Comparison of ENCODE assay signal across 18 cellular contexts in the genomic region with DNA sequence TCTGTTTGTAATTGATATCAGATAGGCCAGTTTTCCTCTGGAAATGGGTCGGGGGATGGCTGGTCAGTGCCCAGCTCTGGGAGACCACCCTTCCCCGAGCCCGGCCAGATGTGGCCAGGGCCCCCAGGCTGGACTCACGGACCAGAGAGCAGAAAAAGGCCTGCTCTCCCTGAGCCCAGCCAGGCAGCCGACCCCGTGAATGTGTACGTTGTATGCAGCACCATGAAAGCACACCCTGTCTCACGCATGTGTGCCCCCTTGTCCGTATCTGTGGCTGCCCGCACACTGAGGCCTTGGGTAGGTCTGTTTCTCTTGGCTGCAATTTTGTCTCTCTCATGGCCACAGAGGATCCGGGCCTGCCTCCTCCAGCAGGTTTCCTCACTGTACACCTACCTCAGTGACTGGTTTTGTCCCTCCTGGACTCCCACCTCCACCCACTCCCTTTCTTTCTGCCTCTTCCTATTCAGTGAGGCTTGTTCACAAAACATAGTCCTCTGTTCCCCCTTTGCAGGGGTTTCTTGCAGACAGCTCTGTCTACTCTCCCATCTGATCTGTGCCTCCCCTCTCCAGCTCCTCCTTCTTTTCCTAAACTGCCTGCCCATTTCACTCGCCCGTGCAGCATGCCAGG. TPM values are rescaled to one million over a fixed set of nuclear protein-coding genes. Genes with fewer than 3 reads are reported as not detected.
DNase-seq lines count a peak whose midpoint lies in the region; ATAC-seq, FAIRE-seq and TF ChIP-seq lines count a peak whose summit lies in the region.
"Had no signal": no experiment of that assay in that cellular context is flagged by ENCODE, and none has a peak within 500 bp of the region (broad histone marks: within the 10 kb centered on the region; RNA-seq: fewer than 3 reads in every experiment).

No MANE protein-coding gene starts in this region.

- H3K36me3 ChIP-seq in keratinocyte (ENCODE audit: control insufficient read depth in 2 of 2, extremely low read depth in 1 of 2, insufficient read depth in 2 of 2, low read length in 2 of 2): no peaks in the 10 kb centered on the region
- H3K36me3 ChIP-seq: ascending aorta, ovary had no signal

- H3K9me3 ChIP-seq in keratinocyte (ENCODE audit: control insufficient read depth, low read depth, low read length): no peaks in the 10 kb centered on the region
- H3K9me3 ChIP-seq: A549, ascending aorta, ovary had no signal

- H3K4me1 ChIP-seq in keratinocyte (ENCODE audit: control insufficient read depth, extremely low read depth, insufficient read depth, low read length): peaks cover 32% of the 10 kb centered on the region

- no peaks in the 10 kb centered on the region for H4K20me1 ChIP-seq in keratinocyte (ENCODE audit: control insufficient read depth, extremely low read depth, insufficient read depth, low read length)

- no peak overlapping the region for H3K4me3 ChIP-seq in keratinocyte (ENCODE audit: control insufficient read depth in 2 of 3, extremely low read depth in 1 of 3, insufficient read depth in 2 of 3, low read depth in 1 of 3, low read length in 3 of 3)
- H3K4me3 ChIP-seq: A549, ascending aorta, ovary had no signal

- peak overlapping the region; percentile 11 for H3K27ac Mint-ChIP-seq in activated T-cell treated with anti-CD3 and anti-CD28 coated beads, Interleukin-2, amount 50 U/mL, for 24 hours
- peak overlapping the region; percentile 82 to 96 (median 91) for H3K27ac Mint-ChIP-seq in brain
- H3K27ac Mint-ChIP-seq: stimulated activated naive B cell treated with anti-CD40 and anti-IgM and Interleukin-4, amounts not matched to agents 10 μg/mL and 1 μg/mL and 100 μg/mL, for 72 hours; T-cell had no signal

- TF ChIP-seq CTCF in brain (conservative IDR thresholded peaks at IDR 0.05) (no peak), keratinocyte (optimal IDR thresholded peaks at IDR 0.05 in 1 of 3, IDR thresholded peaks at IDR 0.05 in 1 of 3, conservative IDR thresholded peaks at IDR 0.05 in 1 of 3; ENCODE audit: extremely low read depth in 1 of 3, insufficient read depth in 2 of 3, low read length in 3 of 3) (no peak)

- no peak overlapping the region for H3K4me3 Mint-ChIP-seq in activated T-cell treated with anti-CD3 and anti-CD28 coated beads, Interleukin-2, amount 50 U/mL, for 24 hours
- no peak overlapping the region for H3K4me3 Mint-ChIP-seq in activated T-cell treated with anti-CD3 and anti-CD28 coated beads, Interleukin-2, amount 50 U/mL, for 4 hours
- peak overlapping the region in 4 of 5 experiments; percentile 1 to 36 (median 4) for H3K4me3 Mint-ChIP-seq in brain
- H3K4me3 Mint-ChIP-seq: stimulated activated naive B cell treated with anti-CD40 and anti-IgM and Interleukin-4, amounts not matched to agents 10 μg/mL and 1 μg/mL and 100 μg/mL, for 72 hours; T-cell had no signal

- H3K9me3 Mint-ChIP-seq in activated T-cell treated with anti-CD3 and anti-CD28 coated beads, Interleukin-2, amount 50 U/mL, for 24 hours: no peaks in the 10 kb centered on the region
- H3K9me3 Mint-ChIP-seq in activated T-cell treated with anti-CD3 and anti-CD28 coated beads, Interleukin-2, amount 50 U/mL, for 4 hours: no peaks in the 10 kb centered on the region
- H3K9me3 Mint-ChIP-seq in brain: no peaks in the 10 kb centered on the region
- H3K9me3 Mint-ChIP-seq: stimulated activated naive B cell treated with anti-CD40 and anti-IgM and Interleukin-4, amounts not matched to agents 10 μg/mL and 1 μg/mL and 100 μg/mL, for 72 hours; T-cell had no signal

- no peak for FAIRE-seq in keratinocyte (lab: Jason Lieb, UNC)
- FAIRE-seq: A549 had no signal

- peak overlapping the region; percentile 4 for H3K9ac ChIP-seq in keratinocyte (ENCODE audit: control insufficient read depth, extremely low read depth, insufficient read depth, low read length)

- H3K4me2 ChIP-seq in keratinocyte (ENCODE audit: control insufficient read depth, extremely low read depth, insufficient read depth, low read depth, low read length): peak overlapping the region; percentile 75
- H3K4me2 ChIP-seq: A549 had no signal

- no peaks in the 10 kb centered on the region for H3K27me3 ChIP-seq in keratinocyte (ENCODE audit: control insufficient read depth, extremely low read depth, insufficient read depth, low read length)
- H3K27me3 ChIP-seq: ascending aorta, ovary had no signal

- DNase-seq in activated T-cell treated with anti-CD3 and anti-CD28 coated beads, Interleukin-2, amount 50 U/mL, for 24 hours: no peak
- no peak for DNase-seq in activated T-cell treated with anti-CD3 and anti-CD28 coated beads, Interleukin-2, amount 50 U/mL, for 4 hours
- no peak for DNase-seq in keratinocyte (ENCODE audit: low read depth, low spot score)
- DNase-seq in substantia nigra (lab: John Stamatoyannopoulos, UW): no peak
- no peak for DNase-seq in ecto neural progenitor cell (ENCODE audit: low spot score)
- no peak for DNase-seq in ACHN
- DNase-seq: activated gamma-delta T cell; DND-41; NCI-H1105 treated with DMSO at 0.1 percent for 48 hours; NCI-H774; stimulated activated naive B cell treated with anti-CD40 and anti-IgM and Interleukin-4, amounts not matched to agents 10 μg/mL and 1 μg/mL and 100 μg/mL, for 72 hours; T-cell had no signal

- H3K4me1 Mint-ChIP-seq in activated T-cell treated with anti-CD3 and anti-CD28 coated beads, Interleukin-2, amount 50 U/mL, for 24 hours (ENCODE audit: low read depth): peaks cover 3% of the 10 kb centered on the region
- no peaks in the 10 kb centered on the region for H3K4me1 Mint-ChIP-seq in activated T-cell treated with anti-CD3 and anti-CD28 coated beads, Interleukin-2, amount 50 U/mL, for 4 hours (ENCODE audit: low read depth)
- peaks cover 71% of the 10 kb centered on the region for H3K4me1 Mint-ChIP-seq in brain

- no peak for ATAC-seq in activated T-cell treated with anti-CD3 and anti-CD28 coated beads, Interleukin-2, amount 50 U/mL, for 4 hours
- no peak for ATAC-seq in HG02571 (IDR thresholded peaks at IDR 0.05; ENCODE audit: unreplicated experiment)
- ATAC-seq: A549; stimulated activated naive B cell treated with anti-CD40 and anti-IgM and Interleukin-4, amounts not matched to agents 10 μg/mL and 1 μg/mL and 100 μg/mL, for 72 hours; T-cell had no signal

- dilution Hi-C loops in keratinocyte (cut with MboI; ENCODE audit: extremely low pct_ligation_motif_present, low sequenced_read_pairs): no loop called here

- peaks cover 21% of the 10 kb centered on the region for H3K79me2 ChIP-seq in keratinocyte (ENCODE audit: control insufficient read depth, insufficient read depth, low read length)

- in situ Hi-C loops in ACHN (cut with HindIII; ENCODE audit: low pct_ligation_motif_present, low pct_unique_long_range_greater_than_20kb, low sequenced_read_pairs): no loop called here

- peak overlapping the region; percentile 78 for H3K27ac ChIP-seq in keratinocyte (ENCODE audit: control insufficient read depth, insufficient read depth, low read length)
- H3K27ac ChIP-seq in substantia nigra (ENCODE audit: low read depth, low read length, poor library complexity, severe bottlenecking): peak overlapping the region; percentile 85

- no peaks in the 10 kb centered on the region for H3K27me3 Mint-ChIP-seq in activated T-cell treated with anti-CD3 and anti-CD28 coated beads, Interleukin-2, amount 50 U/mL, for 24 hours
- H3K27me3 Mint-ChIP-seq in activated T-cell treated with anti-CD3 and anti-CD28 coated beads, Interleukin-2, amount 50 U/mL, for 4 hours (ENCODE audit: low read depth): peaks cover 2% of the 10 kb centered on the region
- H3K27me3 Mint-ChIP-seq in brain: peaks cover 11% of the 10 kb centered on the region
- H3K27me3 Mint-ChIP-seq: T-cell had no signal

- no peaks in the 10 kb centered on the region for H3K9me1 ChIP-seq in keratinocyte (ENCODE audit: control insufficient read depth, extremely low read depth, insufficient read depth, low read length)

- H2AFZ ChIP-seq in keratinocyte (ENCODE audit: control insufficient read depth, low read length): no peak overlapping the region

- H3K36me3 Mint-ChIP-seq in activated T-cell treated with anti-CD3 and anti-CD28 coated beads, Interleukin-2, amount 50 U/mL, for 24 hours (ENCODE audit: low read depth): no peaks in the 10 kb centered on the region
- no peaks in the 10 kb centered on the region for H3K36me3 Mint-ChIP-seq in activated T-cell treated with anti-CD3 and anti-CD28 coated beads, Interleukin-2, amount 50 U/mL, for 4 hours (ENCODE audit: insufficient read depth)
- H3K36me3 Mint-ChIP-seq in brain: no peaks in the 10 kb centered on the region
- H3K36me3 Mint-ChIP-seq: stimulated activated naive B cell treated with anti-CD40 and anti-IgM and Interleukin-4, amounts not matched to agents 10 μg/mL and 1 μg/mL and 100 μg/mL, for 72 hours; T-cell had no signal

RNA-seq across cellular contexts. Expression of a gene that starts 23.6 kb away (rescaled TPM):
- not detected for total RNA-seq in activated T-cell treated with anti-CD3 and anti-CD28 coated beads, Interleukin-2, amount 50 U/mL, for 4 hours
- 1.6 TPM for polyA plus RNA-seq in brain (ENCODE audit: insufficient read depth, low read depth, low replicate concordance)
- polyA plus RNA-seq in keratinocyte: 0.18 to 0.67 TPM (median 0.38 TPM) in 3 replicates
- polyA plus RNA-seq in keratinocyte (2011; ENCODE audit: low read depth): 0.84 TPM
- polyA plus RNA-seq in keratinocyte (2011; cell fraction: cytosol; rRNA removed): 0.26 and 0.36 TPM in 2 replicates
- polyA plus RNA-seq in keratinocyte (2011; cell fraction: nucleus; rRNA removed): 0.28 and 0.36 TPM in 2 replicates
- polyA plus RNA-seq in keratinocyte (2012; ENCODE audit: low replicate concordance): 0.91 and 0.95 TPM in 2 replicates
- 0.16 to 0.19 TPM in 2 of 3 replicates, not detected in the other for polyA minus RNA-seq in keratinocyte
- polyA minus RNA-seq in keratinocyte (2011; cell fraction: cytosol; rRNA and poly(A)+ RNA removed): not detected
- not detected in 2 replicates for polyA minus RNA-seq in keratinocyte (2011; cell fraction: nucleus; rRNA and poly(A)+ RNA removed)
- total RNA-seq: ascending aorta had no signal

RNA-seq across cellular contexts. Expression of a gene that starts 35.2 kb away (rescaled TPM):
- not detected for total RNA-seq in activated T-cell treated with anti-CD3 and anti-CD28 coated beads, Interleukin-2, amount 50 U/mL, for 4 hours
- polyA plus RNA-seq in brain (ENCODE audit: insufficient read depth, low read depth, low replicate concordance) (1.4 TPM), keratinocyte (0.49 to 1.0 TPM (median 0.89 TPM) in 3 replicates)
- polyA plus RNA-seq in keratinocyte (2011; ENCODE audit: low read depth): 0.21 TPM
- 0.30 and 0.40 TPM in 2 replicates for polyA plus RNA-seq in keratinocyte (2011; cell fraction: cytosol; rRNA removed)
- 0.57 and 0.60 TPM in 2 replicates for polyA plus RNA-seq in keratinocyte (2011; cell fraction: nucleus; rRNA removed)
- 0.23 and 0.63 TPM in 2 replicates for polyA plus RNA-seq in keratinocyte (2012; ENCODE audit: low replicate concordance)
- polyA minus RNA-seq in keratinocyte: 0.30 to 0.62 TPM (median 0.38 TPM) in 3 replicates
- polyA minus RNA-seq in keratinocyte (2011; cell fraction: cytosol; rRNA and poly(A)+ RNA removed): not detected
- 0.32 TPM in 1 of 2 replicates, not detected in the other for polyA minus RNA-seq in keratinocyte (2011; cell fraction: nucleus; rRNA and poly(A)+ RNA removed)

RNA-seq across cellular contexts. Expression of a gene that starts 40.6 kb away (rescaled TPM):
- total RNA-seq in activated T-cell treated with anti-CD3 and anti-CD28 coated beads, Interleukin-2, amount 50 U/mL, for 4 hours: not detected
- polyA plus RNA-seq in brain (ENCODE audit: insufficient read depth, low read depth, low replicate concordance) (not detected), keratinocyte (0.06 to 0.08 TPM in 2 of 3 replicates, not detected in the other)
- polyA plus RNA-seq in keratinocyte (2011; ENCODE audit: low read depth): not detected
- polyA plus RNA-seq in keratinocyte (2011; cell fraction: cytosol; rRNA removed): not detected in 2 replicates
- 0.09 and 0.12 TPM in 2 replicates for polyA plus RNA-seq in keratinocyte (2011; cell fraction: nucleus; rRNA removed)
- not detected in 2 replicates for polyA plus RNA-seq in keratinocyte (2012; ENCODE audit: low replicate concordance)
- not detected in 3 replicates for polyA minus RNA-seq in keratinocyte
- polyA minus RNA-seq in keratinocyte (2011; cell fraction: cytosol; rRNA and poly(A)+ RNA removed): not detected
- not detected in 2 replicates for polyA minus RNA-seq in keratinocyte (2011; cell fraction: nucleus; rRNA and poly(A)+ RNA removed)
- total RNA-seq: ascending aorta, T-cell, urinary bladder had no signal
- polyA plus RNA-seq: A549, ovary, urinary bladder had no signal

RNA-seq across cellular contexts. Expression of a gene that starts 50.2 kb away (rescaled TPM):
- 1 to 10 TPM; 2.0 to 3.0 (median 2.8) TPM for total RNA-seq in activated T-cell treated with anti-CD3 and anti-CD28 coated beads, Interleukin-2, amount 50 U/mL, for 4 hours
- polyA plus RNA-seq in brain (ENCODE audit: insufficient read depth, low read depth, low replicate concordance) (9.8 TPM), keratinocyte (12.0 to 20.5 TPM (median 19.3 TPM) in 3 replicates)
- polyA plus RNA-seq in keratinocyte (2011; ENCODE audit: low read depth): 3.5 TPM
- 13.3 and 33.4 TPM in 2 replicates for polyA plus RNA-seq in keratinocyte (2011; cell fraction: cytosol; rRNA removed)
- 8.4 and 14.1 TPM in 2 replicates for polyA plus RNA-seq in keratinocyte (2011; cell fraction: nucleus; rRNA removed)
- polyA plus RNA-seq in keratinocyte (2012; ENCODE audit: low replicate concordance): 17.0 and 24.0 TPM in 2 replicates
- 6.8 to 19.4 TPM (median 11.6 TPM) in 3 replicates for polyA minus RNA-seq in keratinocyte
- polyA minus RNA-seq in keratinocyte (2011; cell fraction: cytosol; rRNA and poly(A)+ RNA removed): 31.7 TPM
- polyA minus RNA-seq in keratinocyte (2011; cell fraction: nucleus; rRNA and poly(A)+ RNA removed): 9.3 and 9.8 TPM in 2 replicates

RNA-seq across cellular contexts. Expression of a gene that starts 50.7 kb away (rescaled TPM):
- total RNA-seq in activated T-cell treated with anti-CD3 and anti-CD28 coated beads, Interleukin-2, amount 50 U/mL, for 4 hours: 10 to 100 TPM; 77.3 to 87.5 (median 83.4) TPM
- polyA plus RNA-seq in brain (ENCODE audit: insufficient read depth, low read depth, low replicate concordance) (43.3 TPM), keratinocyte (72.5 to 74.8 TPM (median 74.4 TPM) in 3 replicates)
- polyA plus RNA-seq in keratinocyte (2011; ENCODE audit: low read depth): 15.5 TPM
- 51.5 and 66.8 TPM in 2 replicates for polyA plus RNA-seq in keratinocyte (2011; cell fraction: cytosol; rRNA removed)
- 138 and 144 TPM in 2 replicates for polyA plus RNA-seq in keratinocyte (2011; cell fraction: nucleus; rRNA removed)
- polyA plus RNA-seq in keratinocyte (2012; ENCODE audit: low replicate concordance): 46.0 and 61.3 TPM in 2 replicates
- polyA minus RNA-seq in keratinocyte: 110 to 140 TPM (median 133 TPM) in 3 replicates
- polyA minus RNA-seq in keratinocyte (2011; cell fraction: cytosol; rRNA and poly(A)+ RNA removed): 71.9 TPM
- polyA minus RNA-seq in keratinocyte (2011; cell fraction: nucleus; rRNA and poly(A)+ RNA removed): 74.6 and 85.9 TPM in 2 replicates

Comparison
In these comparisons a context has a peak if more than half of its experiments do, and no peak if none do; other contexts are left out.
1. H3K4me3 Mint-ChIP-seq: peak in brain (4 of 5); none in activated T-cell treated with anti-CD3 and anti-CD28 coated beads, Interleukin-2, amount 50 U/mL, for 24 hours (single experiment) and activated T-cell treated with anti-CD3 and anti-CD28 coated beads, Interleukin-2, amount 50 U/mL, for 4 hours (single experiment).